In the genomic region with DNA sequence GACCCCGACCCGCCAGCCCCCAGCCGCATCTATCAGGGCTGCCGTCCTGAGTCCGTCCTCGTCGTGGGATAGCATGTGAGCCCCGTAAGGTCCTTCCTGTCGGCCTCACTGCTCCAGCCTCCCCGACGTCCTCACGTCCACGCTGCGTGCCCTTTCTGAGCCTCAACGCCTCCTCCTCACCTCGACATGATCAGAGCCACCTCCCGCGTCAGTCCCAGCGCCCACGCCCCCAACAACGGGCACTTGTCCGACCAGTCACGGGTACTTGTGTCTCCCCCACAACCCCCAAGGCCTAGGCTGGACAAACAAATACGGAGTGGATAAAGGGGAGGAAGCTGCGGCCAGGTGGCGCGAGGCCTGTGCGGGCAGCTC, we compare ENCODE assay signal across 1 cellular context.
A peak's percentile ranks its signal among the peaks of the same experiment; 100 is the strongest.
TF ChIP-seq lines count a peak whose summit lies in the region.

No MANE protein-coding gene starts in this region.

TF ChIP-seq in HepG2, 621 proteins besides CTCF, POLR2A, EP300 and RAD21 (continued from another document and continues in another):
- TF ChIP-seq, protein P1, sequence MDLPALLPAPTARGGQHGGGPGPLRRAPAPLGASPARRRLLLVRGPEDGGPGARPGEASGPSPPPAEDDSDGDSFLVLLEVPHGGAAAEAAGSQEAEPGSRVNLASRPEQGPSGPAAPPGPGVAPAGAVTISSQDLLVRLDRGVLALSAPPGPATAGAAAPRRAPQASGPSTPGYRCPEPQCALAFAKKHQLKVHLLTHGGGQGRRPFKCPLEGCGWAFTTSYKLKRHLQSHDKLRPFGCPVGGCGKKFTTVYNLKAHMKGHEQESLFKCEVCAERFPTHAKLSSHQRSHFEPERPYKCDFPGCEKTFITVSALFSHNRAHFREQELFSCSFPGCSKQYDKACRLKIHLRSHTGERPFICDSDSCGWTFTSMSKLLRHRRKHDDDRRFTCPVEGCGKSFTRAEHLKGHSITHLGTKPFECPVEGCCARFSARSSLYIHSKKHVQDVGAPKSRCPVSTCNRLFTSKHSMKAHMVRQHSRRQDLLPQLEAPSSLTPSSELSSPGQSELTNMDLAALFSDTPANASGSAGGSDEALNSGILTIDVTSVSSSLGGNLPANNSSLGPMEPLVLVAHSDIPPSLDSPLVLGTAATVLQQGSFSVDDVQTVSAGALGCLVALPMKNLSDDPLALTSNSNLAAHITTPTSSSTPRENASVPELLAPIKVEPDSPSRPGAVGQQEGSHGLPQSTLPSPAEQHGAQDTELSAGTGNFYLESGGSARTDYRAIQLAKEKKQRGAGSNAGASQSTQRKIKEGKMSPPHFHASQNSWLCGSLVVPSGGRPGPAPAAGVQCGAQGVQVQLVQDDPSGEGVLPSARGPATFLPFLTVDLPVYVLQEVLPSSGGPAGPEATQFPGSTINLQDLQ (CRISPR knock-in tag; IDR thresholded peaks at IDR 0.05), result no peak
- TF ChIP-seq ZNF746 (CRISPR knock-in tag; IDR thresholded peaks at IDR 0.05) (no peak), ZNF616 (CRISPR knock-in tag; IDR thresholded peaks at IDR 0.05; ENCODE audit: low read depth) (no peak), MATR3 (CRISPR knock-in tag; IDR thresholded peaks at IDR 0.05) (no peak), ZNF562 (CRISPR knock-in tag; IDR thresholded peaks at IDR 0.05; ENCODE audit: borderline replicate concordance) (no peak), ASH2L (IDR thresholded peaks at IDR 0.05; ENCODE audit: insufficient read length, low read depth, low read length) (no peak), ZNF510 (CRISPR knock-in tag; IDR thresholded peaks at IDR 0.05; ENCODE audit: low read depth) (no peak), NR2C2 (CRISPR knock-in tag; IDR thresholded peaks at IDR 0.05; ENCODE audit: borderline replicate concordance) (no peak), POLR2AphosphoS5 (IDR thresholded peaks at IDR 0.05; ENCODE audit: low read depth, low read length) (no peak), ZNF263 (CRISPR knock-in tag; IDR thresholded peaks at IDR 0.05) (peak; percentile 7; the same call in 1 of the 2 replicates), ZBTB20 (CRISPR knock-in tag; IDR thresholded peaks at IDR 0.05; ENCODE audit: borderline replicate concordance, low read depth) (no peak), TEAD3 (CRISPR knock-in tag; optimal IDR thresholded peaks at IDR 0.05; ENCODE audit: borderline replicate concordance) (no peak), ZNF563 (CRISPR knock-in tag; IDR thresholded peaks at IDR 0.05) (peak; percentile 45; the same call in 1 of the 2 replicates), ZNF652 (CRISPR knock-in tag; IDR thresholded peaks at IDR 0.05; ENCODE audit: borderline replicate concordance, low read depth) (no peak), NFE2L1 (CRISPR knock-in tag; IDR thresholded peaks at IDR 0.05; ENCODE audit: borderline replicate concordance) (no peak), MZF1 (CRISPR knock-in tag; IDR thresholded peaks at IDR 0.05; ENCODE audit: borderline replicate concordance) (no peak), ZNF878 (CRISPR knock-in tag; IDR thresholded peaks at IDR 0.05) (no peak), MAZ (IDR thresholded peaks at IDR 0.05; ENCODE audit: borderline replicate concordance, low read depth, low read length) (0 out of 2 replicates have a peak, but pooled peaks have one; percentile 12), MAZ (CRISPR knock-in tag; IDR thresholded peaks at IDR 0.05; ENCODE audit: low read depth) (peak; percentile 41; the same call in 1 of the 2 replicates), JDP2 (CRISPR knock-in tag; IDR thresholded peaks at IDR 0.05; ENCODE audit: borderline replicate concordance) (no peak), ZMYM3 (CRISPR knock-in tag; IDR thresholded peaks at IDR 0.05) (0 out of 2 replicates have a peak, but pooled peaks have one; percentile 14), MBNL3 (CRISPR knock-in tag; conservative IDR thresholded peaks at IDR 0.05) (no peak)
- TF ChIP-seq, protein P2, sequence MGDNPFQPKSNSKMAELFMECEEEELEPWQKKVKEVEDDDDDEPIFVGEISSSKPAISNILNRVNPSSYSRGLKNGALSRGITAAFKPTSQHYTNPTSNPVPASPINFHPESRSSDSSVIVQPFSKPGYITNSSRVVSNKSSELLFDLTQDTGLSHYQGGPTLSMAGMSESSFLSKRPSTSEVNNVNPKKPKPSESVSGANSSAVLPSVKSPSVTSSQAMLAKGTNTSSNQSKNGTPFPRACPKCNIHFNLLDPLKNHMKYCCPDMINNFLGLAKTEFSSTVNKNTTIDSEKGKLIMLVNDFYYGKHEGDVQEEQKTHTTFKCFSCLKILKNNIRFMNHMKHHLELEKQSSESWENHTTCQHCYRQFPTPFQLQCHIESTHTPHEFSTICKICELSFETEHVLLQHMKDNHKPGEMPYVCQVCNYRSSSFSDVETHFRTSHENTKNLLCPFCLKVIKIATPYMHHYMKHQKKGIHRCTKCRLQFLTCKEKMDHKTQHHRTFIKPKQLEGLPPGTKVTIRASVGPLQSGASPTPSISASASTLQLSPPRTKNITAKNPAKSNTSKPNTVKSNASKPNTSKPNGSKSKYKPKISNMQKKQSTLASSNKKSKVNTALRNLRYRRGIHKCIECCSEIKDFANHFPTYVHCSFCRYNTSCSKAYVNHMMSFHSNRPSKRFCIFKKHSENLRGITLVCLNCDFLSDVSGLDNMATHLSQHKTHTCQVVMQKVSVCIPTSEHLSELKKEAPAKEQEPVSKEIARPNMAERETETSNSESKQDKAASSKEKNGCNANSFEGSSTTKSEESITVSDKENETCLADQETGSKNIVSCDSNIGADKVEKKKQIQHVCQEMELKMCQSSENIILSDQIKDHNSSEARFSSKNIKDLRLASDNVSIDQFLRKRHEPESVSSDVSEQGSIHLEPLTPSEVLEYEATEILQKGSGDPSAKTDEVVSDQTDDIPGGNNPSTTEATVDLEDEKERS (CRISPR knock-in tag; IDR thresholded peaks at IDR 0.05), result peak; percentile 87; the same call in 1 of the 2 replicates
- TF ChIP-seq, protein P3, sequence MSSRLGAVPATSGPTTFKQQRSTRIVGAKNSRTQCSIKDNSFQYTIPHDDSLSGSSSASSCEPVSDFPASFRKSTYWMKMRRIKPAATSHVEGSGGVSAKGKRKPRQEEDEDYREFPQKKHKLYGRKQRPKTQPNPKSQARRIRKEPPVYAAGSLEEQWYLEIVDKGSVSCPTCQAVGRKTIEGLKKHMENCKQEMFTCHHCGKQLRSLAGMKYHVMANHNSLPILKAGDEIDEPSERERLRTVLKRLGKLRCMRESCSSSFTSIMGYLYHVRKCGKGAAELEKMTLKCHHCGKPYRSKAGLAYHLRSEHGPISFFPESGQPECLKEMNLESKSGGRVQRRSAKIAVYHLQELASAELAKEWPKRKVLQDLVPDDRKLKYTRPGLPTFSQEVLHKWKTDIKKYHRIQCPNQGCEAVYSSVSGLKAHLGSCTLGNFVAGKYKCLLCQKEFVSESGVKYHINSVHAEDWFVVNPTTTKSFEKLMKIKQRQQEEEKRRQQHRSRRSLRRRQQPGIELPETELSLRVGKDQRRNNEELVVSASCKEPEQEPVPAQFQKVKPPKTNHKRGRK (CRISPR knock-in tag; IDR thresholded peaks at IDR 0.05), result 0 out of 2 replicates have a peak, but pooled peaks have one; percentile 53
- TF ChIP-seq, protein P4, sequence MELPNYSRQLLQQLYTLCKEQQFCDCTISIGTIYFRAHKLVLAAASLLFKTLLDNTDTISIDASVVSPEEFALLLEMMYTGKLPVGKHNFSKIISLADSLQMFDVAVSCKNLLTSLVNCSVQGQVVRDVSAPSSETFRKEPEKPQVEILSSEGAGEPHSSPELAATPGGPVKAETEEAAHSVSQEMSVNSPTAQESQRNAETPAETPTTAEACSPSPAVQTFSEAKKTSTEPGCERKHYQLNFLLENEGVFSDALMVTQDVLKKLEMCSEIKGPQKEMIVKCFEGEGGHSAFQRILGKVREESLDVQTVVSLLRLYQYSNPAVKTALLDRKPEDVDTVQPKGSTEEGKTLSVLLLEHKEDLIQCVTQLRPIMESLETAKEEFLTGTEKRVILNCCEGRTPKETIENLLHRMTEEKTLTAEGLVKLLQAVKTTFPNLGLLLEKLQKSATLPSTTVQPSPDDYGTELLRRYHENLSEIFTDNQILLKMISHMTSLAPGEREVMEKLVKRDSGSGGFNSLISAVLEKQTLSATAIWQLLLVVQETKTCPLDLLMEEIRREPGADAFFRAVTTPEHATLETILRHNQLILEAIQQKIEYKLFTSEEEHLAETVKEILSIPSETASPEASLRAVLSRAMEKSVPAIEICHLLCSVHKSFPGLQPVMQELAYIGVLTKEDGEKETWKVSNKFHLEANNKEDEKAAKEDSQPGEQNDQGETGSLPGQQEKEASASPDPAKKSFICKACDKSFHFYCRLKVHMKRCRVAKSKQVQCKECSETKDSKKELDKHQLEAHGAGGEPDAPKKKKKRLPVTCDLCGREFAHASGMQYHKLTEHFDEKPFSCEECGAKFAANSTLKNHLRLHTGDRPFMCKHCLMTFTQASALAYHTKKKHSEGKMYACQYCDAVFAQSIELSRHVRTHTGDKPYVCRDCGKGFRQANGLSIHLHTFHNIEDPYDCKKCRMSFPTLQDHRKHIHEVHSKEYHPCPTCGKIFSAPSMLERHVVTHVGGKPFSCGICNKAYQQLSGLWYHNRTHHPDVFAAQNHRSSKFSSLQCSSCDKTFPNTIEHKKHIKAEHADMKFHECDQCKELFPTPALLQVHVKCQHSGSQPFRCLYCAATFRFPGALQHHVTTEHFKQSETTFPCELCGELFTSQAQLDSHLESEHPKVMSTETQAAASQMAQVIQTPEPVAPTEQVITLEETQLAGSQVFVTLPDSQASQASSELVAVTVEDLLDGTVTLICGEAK (IDR thresholded peaks at IDR 0.05), result no peak
- TF ChIP-seq, protein P4 (CRISPR knock-in tag; IDR thresholded peaks at IDR 0.05), result no peak
- TF ChIP-seq, protein P5, sequence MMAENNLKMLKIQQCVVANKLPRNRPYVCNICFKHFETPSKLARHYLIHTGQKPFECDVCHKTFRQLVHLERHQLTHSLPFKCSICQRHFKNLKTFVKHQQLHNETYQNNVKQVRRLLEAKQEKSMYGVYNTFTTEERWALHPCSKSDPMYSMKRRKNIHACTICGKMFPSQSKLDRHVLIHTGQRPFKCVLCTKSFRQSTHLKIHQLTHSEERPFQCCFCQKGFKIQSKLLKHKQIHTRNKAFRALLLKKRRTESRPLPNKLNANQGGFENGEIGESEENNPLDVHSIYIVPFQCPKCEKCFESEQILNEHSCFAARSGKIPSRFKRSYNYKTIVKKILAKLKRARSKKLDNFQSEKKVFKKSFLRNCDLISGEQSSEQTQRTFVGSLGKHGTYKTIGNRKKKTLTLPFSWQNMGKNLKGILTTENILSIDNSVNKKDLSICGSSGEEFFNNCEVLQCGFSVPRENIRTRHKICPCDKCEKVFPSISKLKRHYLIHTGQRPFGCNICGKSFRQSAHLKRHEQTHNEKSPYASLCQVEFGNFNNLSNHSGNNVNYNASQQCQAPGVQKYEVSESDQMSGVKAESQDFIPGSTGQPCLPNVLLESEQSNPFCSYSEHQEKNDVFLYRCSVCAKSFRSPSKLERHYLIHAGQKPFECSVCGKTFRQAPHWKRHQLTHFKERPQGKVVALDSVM (CRISPR knock-in tag; IDR thresholded peaks at IDR 0.05), result peak; percentile 92
- TF ChIP-seq, protein P6, sequence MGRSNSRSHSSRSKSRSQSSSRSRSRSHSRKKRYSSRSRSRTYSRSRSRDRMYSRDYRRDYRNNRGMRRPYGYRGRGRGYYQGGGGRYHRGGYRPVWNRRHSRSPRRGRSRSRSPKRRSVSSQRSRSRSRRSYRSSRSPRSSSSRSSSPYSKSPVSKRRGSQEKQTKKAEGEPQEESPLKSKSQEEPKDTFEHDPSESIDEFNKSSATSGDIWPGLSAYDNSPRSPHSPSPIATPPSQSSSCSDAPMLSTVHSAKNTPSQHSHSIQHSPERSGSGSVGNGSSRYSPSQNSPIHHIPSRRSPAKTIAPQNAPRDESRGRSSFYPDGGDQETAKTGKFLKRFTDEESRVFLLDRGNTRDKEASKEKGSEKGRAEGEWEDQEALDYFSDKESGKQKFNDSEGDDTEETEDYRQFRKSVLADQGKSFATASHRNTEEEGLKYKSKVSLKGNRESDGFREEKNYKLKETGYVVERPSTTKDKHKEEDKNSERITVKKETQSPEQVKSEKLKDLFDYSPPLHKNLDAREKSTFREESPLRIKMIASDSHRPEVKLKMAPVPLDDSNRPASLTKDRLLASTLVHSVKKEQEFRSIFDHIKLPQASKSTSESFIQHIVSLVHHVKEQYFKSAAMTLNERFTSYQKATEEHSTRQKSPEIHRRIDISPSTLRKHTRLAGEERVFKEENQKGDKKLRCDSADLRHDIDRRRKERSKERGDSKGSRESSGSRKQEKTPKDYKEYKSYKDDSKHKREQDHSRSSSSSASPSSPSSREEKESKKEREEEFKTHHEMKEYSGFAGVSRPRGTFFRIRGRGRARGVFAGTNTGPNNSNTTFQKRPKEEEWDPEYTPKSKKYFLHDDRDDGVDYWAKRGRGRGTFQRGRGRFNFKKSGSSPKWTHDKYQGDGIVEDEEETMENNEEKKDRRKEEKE (IDR thresholded peaks at IDR 0.05), result no peak
- TF ChIP-seq, protein P7, sequence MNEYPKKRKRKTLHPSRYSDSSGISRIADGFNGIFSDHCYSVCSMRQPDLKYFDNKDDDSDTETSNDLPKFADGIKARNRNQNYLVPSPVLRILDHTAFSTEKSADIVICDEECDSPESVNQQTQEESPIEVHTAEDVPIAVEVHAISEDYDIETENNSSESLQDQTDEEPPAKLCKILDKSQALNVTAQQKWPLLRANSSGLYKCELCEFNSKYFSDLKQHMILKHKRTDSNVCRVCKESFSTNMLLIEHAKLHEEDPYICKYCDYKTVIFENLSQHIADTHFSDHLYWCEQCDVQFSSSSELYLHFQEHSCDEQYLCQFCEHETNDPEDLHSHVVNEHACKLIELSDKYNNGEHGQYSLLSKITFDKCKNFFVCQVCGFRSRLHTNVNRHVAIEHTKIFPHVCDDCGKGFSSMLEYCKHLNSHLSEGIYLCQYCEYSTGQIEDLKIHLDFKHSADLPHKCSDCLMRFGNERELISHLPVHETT (CRISPR knock-in tag; conservative IDR thresholded peaks at IDR 0.05), result no peak
